8 cellular contexts compared by ENCODE assay signal in the genomic region with DNA sequence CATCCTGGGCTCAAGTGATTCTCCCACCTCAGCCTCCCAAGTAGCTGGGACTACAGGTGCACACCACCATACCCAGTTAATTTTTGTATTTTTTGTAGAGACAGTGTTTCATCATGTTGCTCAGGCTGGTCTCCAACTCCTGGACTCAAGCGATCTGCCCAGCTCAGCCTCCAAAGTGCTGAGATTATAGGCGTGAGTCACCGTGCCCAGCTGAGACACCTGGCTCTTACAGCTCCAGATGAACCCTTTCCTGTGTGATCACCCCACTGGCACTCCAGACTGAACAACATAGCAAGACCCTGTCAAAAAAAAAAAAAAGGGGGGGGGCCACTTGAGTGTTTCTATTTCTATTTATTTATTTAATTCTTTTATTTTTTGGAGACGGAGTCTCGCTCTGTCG. TPM values are rescaled to one million over a fixed set of nuclear protein-coding genes. Genes with fewer than 3 reads are reported as not detected.
DNase-seq lines count a peak whose midpoint lies in the region; ATAC-seq and TF ChIP-seq lines count a peak whose summit lies in the region.

No MANE protein-coding gene starts in this region.

- DNase-seq in AG04449 (ENCODE audit: low read depth, low spot score): no peak
- DNase-seq in HL-60 (ENCODE audit: low read depth in 1 of 2, low spot score in 1 of 2): no peak
- peak; percentile 44 for DNase-seq in activated CD8-positive, alpha-beta memory T cell treated with anti-CD3 and anti-CD28 coated beads, Interleukin-2, amount 50 U/mL, for 4 hours
- DNase-seq in NCI-H446 treated with DMSO at 0.1 percent for 48 hours (lab: John Stamatoyannopoulos, UW): no peak

- H3K27ac ChIP-seq in HL-60 (replicated peaks): peak overlapping the region; percentile 85
- peak overlapping the region; percentile 25 for H3K27ac ChIP-seq in thymus (ENCODE audit: low read depth)

- H3K4me1 ChIP-seq in thymus (ENCODE audit: control insufficient read depth, insufficient read depth, low read length): peaks cover 19% of the 10 kb centered on the region

- no peak for TF ChIP-seq CTCF in AG04449 (IDR thresholded peaks at IDR 0.05; ENCODE audit: insufficient read depth, low read length, missing control alignments)
- no peak for TF ChIP-seq CTCF in HL-60 (IDR thresholded peaks at IDR 0.05; ENCODE audit: insufficient read depth, low read length)

- POLR2A ChIA-PET in AG04449 (lab: Yijun Ruan, JAX): interaction anchor here (0.5 to 1.4 kb wide), 6 partner anchors 35 to 1581 kb away, joined by 3 to 5 read pairs (median 4); a partner anchor contains a TSS

- peaks cover 8% of the 10 kb centered on the region for H3K36me3 ChIP-seq in thymus (ENCODE audit: control insufficient read depth, insufficient read depth)

- CTCF ChIA-PET in AG04449 (lab: Yijun Ruan, JAX): interaction anchor here (1.5 to 3.7 kb wide), 3 partner anchors 10 to 299 kb away, joined by 4 to 15 read pairs (median 10); no protein-coding TSS in a partner anchor

- no peaks in the 10 kb centered on the region for H3K27me3 ChIP-seq in HL-60 (ENCODE audit: insufficient read depth, poor library complexity, severe bottlenecking)
- H3K27me3 ChIP-seq in thymus (ENCODE audit: control insufficient read depth, insufficient read depth): no peaks in the 10 kb centered on the region

- H3K4me3 ChIP-seq in AG04449 (ENCODE audit: low read depth, low read length): peak overlapping the region; percentile 99
- H3K4me3 ChIP-seq in HL-60 (replicated peaks; ENCODE audit: insufficient read depth, low read length): peak overlapping the region; percentile 82
- peak overlapping the region; percentile 94; the same call in 1 of the 2 replicates for H3K4me3 ChIP-seq in iPS-18c (ENCODE audit: insufficient read depth, low read depth, low read length)
- no peak overlapping the region for H3K4me3 ChIP-seq in thymus (ENCODE audit: low read length)

- H3K9me3 ChIP-seq in iPS-18c (ENCODE audit: control insufficient read depth, insufficient read depth, low read length) (no peaks in the 10 kb centered on the region), thymus (ENCODE audit: control insufficient read depth) (no peaks in the 10 kb centered on the region)

- no peak for ATAC-seq in HG03095 (IDR thresholded peaks at IDR 0.05; ENCODE audit: unreplicated experiment)
- no peak for ATAC-seq in HG02884 (IDR thresholded peaks at IDR 0.05; ENCODE audit: unreplicated experiment)

- WGBS in thymus: 90% methylated on average over 6 of the region's 6 CpGs

RNA-seq across cellular contexts. Expression of a gene that starts 1.0 kb away (rescaled TPM):
- polyA plus RNA-seq in thymus: 58.0 TPM

RNA-seq across cellular contexts. Expression of a gene that starts 25.1 kb away (rescaled TPM):
- 92.1 TPM for polyA plus RNA-seq in thymus
